In the genomic region with DNA sequence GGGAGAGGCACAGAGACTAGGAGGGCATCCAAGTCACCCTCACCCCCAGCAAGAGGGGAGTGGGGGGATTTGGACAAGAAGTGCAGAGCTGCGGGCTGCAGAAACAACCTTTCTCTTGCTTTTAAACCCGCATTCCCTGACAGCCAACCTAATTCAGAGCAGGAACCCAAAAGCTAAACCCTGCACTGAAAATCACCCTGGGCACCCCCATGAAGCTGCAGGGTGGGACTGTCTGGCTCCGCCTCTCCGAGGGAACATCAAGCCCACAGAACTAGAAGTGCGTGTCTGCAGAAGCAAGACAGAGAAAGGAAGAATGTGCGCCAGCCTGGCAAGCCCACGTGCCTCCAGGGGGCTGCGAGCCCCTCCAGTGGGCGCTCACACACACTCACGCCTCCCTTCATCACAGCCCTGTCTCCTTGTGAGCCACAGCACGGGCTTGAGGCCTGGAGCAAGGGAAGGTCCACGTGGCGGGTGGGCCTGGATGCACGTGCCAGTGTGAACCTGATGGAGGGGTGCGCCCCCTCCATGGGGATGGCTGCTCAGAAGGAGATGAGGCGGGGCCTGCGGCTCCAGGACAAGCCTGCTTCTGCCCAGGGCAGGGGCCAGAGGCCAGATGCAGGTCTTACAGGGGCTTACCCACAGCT, we compare ENCODE assay signal across 8 cellular contexts. TPM values are rescaled to one million over a fixed set of nuclear protein-coding genes. Genes with fewer than 3 reads are reported as not detected.
DNase-seq lines count a peak whose midpoint lies in the region; ATAC-seq lines count a peak whose summit lies in the region.

No MANE protein-coding gene starts in this region.

- intact Hi-C loops in Right ventricle myocardium inferior (cut with DNase I) = loop anchor here (5.0 kb wide), 1 partner anchor 45 kb away; no protein-coding TSS in a partner anchor
- intact Hi-C loops in cardiac septum (cut with DNase I) = loop anchor here (2.0 kb wide), 1 partner anchor 13 kb away; no protein-coding TSS in a partner anchor

- no peaks in the 10 kb centered on the region for H3K27me3 ChIP-seq in iPS-15b (ENCODE audit: control insufficient read depth, insufficient read depth, low read length)

- H3K9ac ChIP-seq in iPS-15b (ENCODE audit: low read depth, low read length) = peak overlapping the region; percentile 60

- no peaks in the 10 kb centered on the region for H3K9me3 ChIP-seq in iPS-15b (ENCODE audit: control insufficient read depth, insufficient read depth, low read length)

- DNase-seq in Right ventricle myocardium inferior (ENCODE audit: missing footprints) (peak; percentile 68), cardiac septum (ENCODE audit: low spot score) (no peak), inferior parietal cortex (ENCODE audit: extremely low spot score) (no peak), AG08395 (ENCODE audit: low spot score) (no peak)
- DNase-seq in activated naive CD4-positive, alpha-beta T cell treated with anti-CD3 and anti-CD28 coated beads, Interleukin-2, amount 50 U/mL, for 16 hours = peak; percentile 39
- DNase-seq in stimulated activated naive CD8-positive, alpha-beta T cell treated with anti-CD3 and anti-CD28 coated beads, Interleukin-15, Interleukin-2, amounts not matched to agents 100 U/mL and 50 U/mL, for 24 hours = peak; percentile 56
- DNase-seq in effector CD4-positive, alpha-beta T cell = no peak

- peak overlapping the region; percentile 13 for H3K4me3 ChIP-seq in iPS-15b (ENCODE audit: low read depth, low read length)

- H3K4me1 ChIP-seq in iPS-15b (ENCODE audit: control insufficient read depth, insufficient read depth, low read length) = peaks cover 18% of the 10 kb centered on the region

- no peak for ATAC-seq in Right ventricle myocardium inferior
- peak; percentile 47 for ATAC-seq in stimulated activated naive CD8-positive, alpha-beta T cell treated with anti-CD3 and anti-CD28 coated beads, Interleukin-15, Interleukin-2, amounts not matched to agents 100 U/mL and 50 U/mL, for 24 hours

- H3K36me3 ChIP-seq in iPS-15b (ENCODE audit: control insufficient read depth, insufficient read depth, low read length) = peaks cover 7% of the 10 kb centered on the region

RNA-seq across cellular contexts. Expression of gene PNMA1, which starts 27.8 kb away (rescaled TPM):
- total RNA-seq in Right ventricle myocardium inferior (14.9 TPM), cardiac septum (45.9 TPM)

Comparison
In these comparisons a context has a peak if more than half of its experiments do, and no peak if none do; other contexts are left out.
1. DNase-seq: peak in Right ventricle myocardium inferior (single experiment), activated naive CD4-positive, alpha-beta T cell treated with anti-CD3 and anti-CD28 coated beads, Interleukin-2, amount 50 U/mL, for 16 hours (single experiment) and stimulated activated naive CD8-positive, alpha-beta T cell treated with anti-CD3 and anti-CD28 coated beads, Interleukin-15, Interleukin-2, amounts not matched to agents 100 U/mL and 50 U/mL, for 24 hours (single experiment); none in cardiac septum (single experiment), inferior parietal cortex (single experiment), effector CD4-positive, alpha-beta T cell (single experiment) and AG08395 (single experiment).